Comparison of ENCODE assay signal across 12 cellular contexts in genomic region chr1:220151454-220151853, GRCh38. TPM values are rescaled to one million over a fixed set of nuclear protein-coding genes. Genes with fewer than 3 reads are reported as not detected.
DNase-seq lines count a peak whose midpoint lies in the region; ATAC-seq, FAIRE-seq and TF ChIP-seq lines count a peak whose summit lies in the region.
"Had no signal": no experiment of that assay in that cellular context is flagged by ENCODE, and none has a peak within 500 bp of the region (broad histone marks: within the 10 kb centered on the region; RNA-seq: fewer than 3 reads in every experiment).

No MANE protein-coding gene starts in this region.

- H3K4me1 Mint-ChIP-seq in naive thymus-derived CD8-positive, alpha-beta T cell: peaks cover 0 to 3% (median under 1%) of the 10 kb centered on the region in 4 donors

- H3K4me3 ChIP-seq in AG10803 (ENCODE audit: low read length) (no peak overlapping the region), foreskin fibroblast (ENCODE audit: low read depth in 1 of 2, low read length in 2 of 2) (no peak overlapping the region)
- H3K4me3 ChIP-seq: Peyer's patch had no signal

- FAIRE-seq in TTC549 (lab: Jason Lieb, UNC): peak; percentile 3

- no peak overlapping the region for H3K4me3 Mint-ChIP-seq in naive thymus-derived CD8-positive, alpha-beta T cell
- H3K4me3 Mint-ChIP-seq: activated T-helper 17 cell treated with anti-CD3 and anti-CD28 coated beads, Interleukin-2, amount 50 U/mL, for 72 hours; IgD-negative memory B cell had no signal

- no peak for ATAC-seq in naive thymus-derived CD8-positive, alpha-beta T cell
- ATAC-seq in GM21515 (IDR thresholded peaks at IDR 0.05; ENCODE audit: unreplicated experiment): no peak
- no peak for ATAC-seq in HG03108 (IDR thresholded peaks at IDR 0.05; ENCODE audit: unreplicated experiment)
- ATAC-seq: activated T-helper 17 cell treated with anti-CD3 and anti-CD28 coated beads, Interleukin-2, amount 50 U/mL, for 72 hours had no signal

- H3K27ac Mint-ChIP-seq in naive thymus-derived CD8-positive, alpha-beta T cell: peak overlapping the region in 6 of 10 donors; percentile 5 to 63 (median 27)
- H3K27ac Mint-ChIP-seq: activated T-helper 17 cell treated with anti-CD3 and anti-CD28 coated beads, Interleukin-2, amount 50 U/mL, for 72 hours had no signal

- no peaks in the 10 kb centered on the region for H3K27me3 Mint-ChIP-seq in naive thymus-derived CD8-positive, alpha-beta T cell
- H3K27me3 Mint-ChIP-seq: activated T-helper 17 cell treated with anti-CD3 and anti-CD28 coated beads, Interleukin-2, amount 50 U/mL, for 72 hours; IgD-negative memory B cell had no signal

- POLR2A ChIA-PET in naive thymus-derived CD8-positive, alpha-beta T cell (lab: Charles Lee): no interaction called here

- DNase-seq in AG10803 (ENCODE audit: low read depth): peak; percentile 16
- peak; percentile 38 to 69 for DNase-seq in foreskin fibroblast
- DNase-seq in naive thymus-derived CD8-positive, alpha-beta T cell: no peak
- no peak for DNase-seq in stimulated activated CD8-positive, alpha-beta memory T cell treated with anti-CD3 and anti-CD28 coated beads, Interleukin-4, amount 100 ng/mL, for 48 hours
- DNase-seq in stimulated activated CD4-positive, alpha-beta T cell treated with anti-CD3 and anti-CD28 coated beads, Interleukin-1b, Interleukin-23, amount 100 ng/mL, for 48 hours: no peak
- DNase-seq: WERI-Rb-1 had no signal

- TF ChIP-seq CTCF in AG10803 (conservative IDR thresholded peaks at IDR 0.05; ENCODE audit: low read length): no peak
- no peak for TF ChIP-seq CTCF in foreskin fibroblast (IDR thresholded peaks at IDR 0.05; ENCODE audit: low read depth, low read length)

- peaks cover 1 to 71% (median 10%) of the 10 kb centered on the region in 3 donors for H3K36me3 Mint-ChIP-seq in naive thymus-derived CD8-positive, alpha-beta T cell

- H3K9me3 Mint-ChIP-seq in naive thymus-derived CD8-positive, alpha-beta T cell: no peaks in the 10 kb centered on the region
- H3K9me3 Mint-ChIP-seq: activated T-helper 17 cell treated with anti-CD3 and anti-CD28 coated beads, Interleukin-2, amount 50 U/mL, for 72 hours; IgD-negative memory B cell had no signal

RNA-seq across cellular contexts. Expression of gene IARS2, which starts 57.5 kb away (rescaled TPM):
- total RNA-seq in naive thymus-derived CD8-positive, alpha-beta T cell: 10 to 100 TPM; 44.5 to 46.0 TPM
- 10 to 100 TPM; 51.7 to 70.3 (median 58.4) TPM for polyA plus RNA-seq in naive thymus-derived CD8-positive, alpha-beta T cell

Comparison
In these comparisons a context has a peak if more than half of its experiments do, and no peak if none do; other contexts are left out.
1. DNase-seq: peak in AG10803 (single experiment) and foreskin fibroblast (2 of 2); none in naive thymus-derived CD8-positive, alpha-beta T cell (0 of 10), stimulated activated CD8-positive, alpha-beta memory T cell treated with anti-CD3 and anti-CD28 coated beads, Interleukin-4, amount 100 ng/mL, for 48 hours (single experiment) and stimulated activated CD4-positive, alpha-beta T cell treated with anti-CD3 and anti-CD28 coated beads, Interleukin-1b, Interleukin-23, amount 100 ng/mL, for 48 hours (single experiment).